In the genomic region with DNA sequence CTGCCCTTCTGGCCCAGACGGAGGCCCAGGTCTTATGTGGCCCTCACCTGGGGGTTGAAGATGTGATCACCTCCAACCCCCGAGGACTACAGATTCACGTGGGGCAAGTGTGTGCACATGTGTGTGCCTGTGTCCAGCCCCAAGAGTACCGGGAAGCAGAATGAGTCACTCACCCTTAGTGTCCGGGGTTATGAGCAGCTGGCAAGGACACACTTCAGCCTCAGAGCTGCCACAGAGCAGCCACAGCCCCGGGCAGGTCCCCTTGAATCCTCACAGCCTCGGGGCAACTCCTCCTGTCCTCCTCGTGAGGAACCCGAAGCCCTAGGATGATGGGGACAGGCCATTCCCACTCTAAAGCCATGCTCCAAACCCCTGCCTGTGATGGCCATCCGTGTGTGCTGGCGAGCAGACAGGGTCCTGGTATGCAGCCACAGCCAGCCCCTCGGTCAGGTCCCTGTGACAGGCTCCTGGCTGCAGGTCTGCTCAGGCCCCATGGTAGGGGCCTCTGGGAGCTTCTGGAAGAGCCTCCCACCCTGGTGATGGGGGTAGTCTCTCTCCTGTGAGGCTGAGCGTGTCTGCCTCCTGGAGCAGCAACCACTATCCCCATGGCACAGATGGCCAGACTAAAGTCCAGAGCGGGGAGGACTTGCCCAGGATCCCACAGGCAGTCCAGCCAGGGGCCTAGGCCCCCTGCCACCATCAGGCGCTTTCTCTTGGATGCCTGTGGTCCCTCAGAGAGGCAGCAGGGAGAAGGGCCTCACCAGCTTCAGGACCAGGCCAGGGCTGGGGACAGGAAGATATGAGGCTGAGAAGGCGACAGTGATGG, we compare ENCODE assay signal across 10 cellular contexts. TPM values are rescaled to one million over a fixed set of nuclear protein-coding genes. Genes with fewer than 3 reads are reported as not detected.
DNase-seq lines count a peak whose midpoint lies in the region; ATAC-seq and TF ChIP-seq lines count a peak whose summit lies in the region.
"Had no signal": no experiment of that assay in that cellular context is flagged by ENCODE, and none has a peak within 500 bp of the region (broad histone marks: within the 10 kb centered on the region; RNA-seq: fewer than 3 reads in every experiment).

No MANE protein-coding gene starts in this region.

- H3K9ac ChIP-seq in colonic mucosa (ENCODE audit: low read depth in 2 of 2, low read length in 2 of 2), result peak overlapping the region in 1 of 2 donors; percentile 2

- peak overlapping the region; percentile 60 for H3K27ac ChIP-seq in colonic mucosa
- H3K27ac ChIP-seq in tibial artery, result peak overlapping the region; percentile 9 to 42

- TF ChIP-seq CTCF in colonic mucosa (IDR thresholded peaks at IDR 0.05), result no peak
- no peak for TF ChIP-seq CTCF in tibial artery (IDR thresholded peaks at IDR 0.05)

- H3K4me3 ChIP-seq in MG63 (no peak overlapping the region), colonic mucosa (peak overlapping the region; percentile 24), tibial artery (peak overlapping the region; percentile 37 to 39)

- H3K9me3 ChIP-seq in MG63, result no peaks in the 10 kb centered on the region
- H3K9me3 ChIP-seq in colonic mucosa, result no peaks in the 10 kb centered on the region
- H3K9me3 ChIP-seq in tibial artery, result no peaks in the 10 kb centered on the region

- peak; percentile 17 for ATAC-seq in left colon
- ATAC-seq in GM21619 (IDR thresholded peaks at IDR 0.05; ENCODE audit: unreplicated experiment), result no peak

- H3K36me3 ChIP-seq in MG63 (no peaks in the 10 kb centered on the region; the same call in 1 of the 2 replicates), colonic mucosa (no peaks in the 10 kb centered on the region), tibial artery (peaks cover 20 to 30% (median 23%) of the 10 kb centered on the region in 3 donors)

- in situ Hi-C loops in KBM-7 (cut with MboI; ENCODE audit: low pct_unique_long_range_greater_than_20kb, low sequenced_read_pairs), result no loop called here

- intact Hi-C loops in colonic mucosa (cut with DNase I), result no loop called here
- intact Hi-C loops in left colon (cut with DNase I, micrococcal nuclease), result no loop called here
- intact Hi-C loops in tibial artery (cut with DNase I; ENCODE audit: low total_unique reads), result no loop called here

- DNase-seq in MG63 (peak; percentile 58), colonic mucosa (no peak), left colon (no peak), tibial artery (no peak), KBM-7 (no peak), midbrain (lab: John Stamatoyannopoulos, UW) (no peak)
- no peak for DNase-seq in stimulated activated CD8-positive, alpha-beta memory T cell treated with anti-CD3 and anti-CD28 coated beads, Interleukin-4, amount 100 ng/mL, for 48 hours
- DNase-seq: activated CD4-positive, alpha-beta T cell treated with anti-CD3 and anti-CD28 coated beads for 4 hours; cerebellar nuclear complex had no signal

- H3K4me1 ChIP-seq in colonic mucosa, result no peaks in the 10 kb centered on the region
- peaks cover 0 to 16% (median 0%) of the 10 kb centered on the region in 4 donors for H3K4me1 ChIP-seq in tibial artery

- no peaks in the 10 kb centered on the region for H3K27me3 ChIP-seq in MG63
- no peaks in the 10 kb centered on the region for H3K27me3 ChIP-seq in colonic mucosa
- no peaks in the 10 kb centered on the region for H3K27me3 ChIP-seq in tibial artery

RNA-seq across cellular contexts. Expression of gene STAB1, which starts 0.9 kb away (rescaled TPM):
- not detected in 2 replicates for total RNA-seq in MG63 (2014; rRNA removed; shearing (Covaris generic); ENCODE audit: low replicate concordance)
- total RNA-seq in colonic mucosa (10 to 100 TPM; 41.1 to 46.5 TPM), left colon (100 to 1,000 TPM in 1 of 2 donors, 10 to 100 TPM in 1; 51.4 to 111 TPM)

RNA-seq across cellular contexts. Expression of gene NT5DC2, which starts 37.7 kb away (rescaled TPM):
- 7.2 and 21.5 TPM in 2 replicates for total RNA-seq in MG63 (2014; rRNA removed; shearing (Covaris generic); ENCODE audit: low replicate concordance)
- total RNA-seq in colonic mucosa (10 to 100 TPM; 12.5 to 49.1 TPM), left colon (10 to 100 TPM; 14.1 to 15.6 TPM)

RNA-seq across cellular contexts. Expression of gene UQCC5, which starts 40.4 kb away (rescaled TPM):
- 0.20 TPM in 1 of 2 replicates, not detected in the other for total RNA-seq in MG63 (2014; rRNA removed; shearing (Covaris generic); ENCODE audit: low replicate concordance)
- total RNA-seq in colonic mucosa (10 to 100 TPM in 1 of 2 donors, 1 to 10 TPM in 1; 9.0 to 11.3 TPM), left colon (10 to 100 TPM; 11.7 to 17.4 TPM)

RNA-seq across cellular contexts. Expression of gene NISCH, which starts 40.6 kb away (rescaled TPM):
- 8.1 and 15.5 TPM in 2 replicates for total RNA-seq in MG63 (2014; rRNA removed; shearing (Covaris generic); ENCODE audit: low replicate concordance)
- 10 to 100 TPM; 43.2 to 60.5 TPM for total RNA-seq in colonic mucosa
- total RNA-seq in left colon, result 10 to 100 TPM; 57.3 to 58.1 TPM

RNA-seq across cellular contexts. Expression of gene TNNC1, which starts 42.1 kb away (rescaled TPM):
- total RNA-seq in MG63 (2014; rRNA removed; shearing (Covaris generic); ENCODE audit: low replicate concordance), result 0.99 TPM in 1 of 2 replicates, not detected in the other
- total RNA-seq in colonic mucosa (1 to 10 TPM; 1.1 to 1.5 TPM), left colon (1 to 10 TPM in 1 of 2 donors, under 1 TPM in 1; 0.64 to 4.6 TPM)

Comparison
In these comparisons a context has a peak if more than half of its experiments do, and no peak if none do; other contexts are left out.
1. RNA of gene STAB1, which starts 0.9 kb away (total RNA-seq): 51.4 to 111 TPM in left colon and 41.1 to 46.5 TPM in colonic mucosa; not detected in MG63; every median in the first group is over 10 times any median in the second.